Comparison of ENCODE assay signal across 2 cellular contexts in genomic region chr4:151404802-151405201, GRCh38. TPM values are rescaled to one million over a fixed set of nuclear protein-coding genes. Genes with fewer than 3 reads are reported as not detected.
"Had no signal": no experiment of that assay in that cellular context is flagged by ENCODE, and none has a peak within 500 bp of the region (broad histone marks: within the 10 kb centered on the region; RNA-seq: fewer than 3 reads in every experiment).

No MANE protein-coding gene starts in this region.

RNA-seq across cellular contexts. Expression of gene FHIP1A, which starts 4.2 kb away (rescaled TPM):
- total RNA-seq: neural crest cell had no signal
- polyA plus RNA-seq: neural cell had no signal
